ENCODE assay signal across 8 cellular contexts in the genomic region with DNA sequence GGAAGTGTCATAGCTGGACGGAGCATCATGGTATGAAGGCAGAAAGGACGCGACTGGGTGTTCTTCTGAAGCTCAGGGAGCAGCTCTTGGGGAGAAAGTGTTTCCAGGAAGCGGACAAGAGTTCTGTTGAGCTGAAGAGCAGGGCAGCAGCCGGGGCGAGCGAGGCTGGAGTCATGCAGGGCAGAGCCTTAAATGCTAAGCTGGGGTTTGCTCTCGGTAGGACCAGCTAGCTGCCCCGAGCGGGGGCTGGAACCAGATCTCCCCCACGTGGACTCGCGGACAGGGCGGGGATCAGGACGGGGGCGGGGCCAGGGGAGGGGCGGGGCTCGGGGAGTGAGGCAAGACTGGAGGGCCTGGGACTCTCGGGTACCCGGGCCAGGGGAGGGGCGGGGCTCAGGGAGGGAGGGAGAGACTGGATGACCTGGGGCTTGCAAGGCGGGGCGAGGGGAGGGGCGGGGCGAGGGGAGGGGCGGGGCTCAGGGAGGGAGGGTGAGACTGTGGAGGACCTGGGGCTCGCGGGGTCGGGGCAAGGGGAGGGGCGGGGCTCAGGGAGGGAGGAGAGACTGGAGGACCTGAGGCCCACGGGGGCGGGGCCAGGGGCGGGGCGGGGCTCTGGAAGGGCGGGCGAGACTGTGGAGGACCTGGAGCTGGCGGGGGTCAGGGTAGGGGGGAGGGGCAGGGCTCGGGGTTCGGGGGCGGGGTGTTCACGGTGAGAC. TPM values are rescaled to one million over a fixed set of nuclear protein-coding genes. Genes with fewer than 3 reads are reported as not detected.
A peak's percentile ranks its signal among the peaks of the same experiment; 100 is the strongest.
DNase-seq lines count a peak whose midpoint lies in the region; ATAC-seq and TF ChIP-seq lines count a peak whose summit lies in the region.

No MANE protein-coding gene starts in this region.

- TF ChIP-seq RAD21 in liver (IDR thresholded peaks at IDR 0.05): peak in 1 of 2 donors; percentile 6

- peak overlapping the region; percentile 47 to 64 (median 61) for H3K4me3 ChIP-seq in liver (ENCODE audit: low read depth in 1 of 3, low read length in 3 of 3)

- TF ChIP-seq CTCF in liver (IDR thresholded peaks at IDR 0.05; ENCODE audit: low read depth, low read length, missing input control): no peak

- WGBS in liver: 2% methylated on average over 40 of the region's 41 CpGs

- H3K27me3 ChIP-seq in liver (ENCODE audit: control insufficient read depth in 4 of 4, insufficient read depth in 4 of 4, low read length in 3 of 4): no peaks in the 10 kb centered on the region

- ATAC-seq in GM19025 (IDR thresholded peaks at IDR 0.05; ENCODE audit: low read depth, unreplicated experiment): peak; percentile 54
- ATAC-seq in HG03432 (IDR thresholded peaks at IDR 0.05; ENCODE audit: unreplicated experiment): peak; percentile 62

- H3K9me3 ChIP-seq in liver (ENCODE audit: control insufficient read depth in 4 of 4, low read length in 3 of 4): no peaks in the 10 kb centered on the region

- peak overlapping the region; percentile 20 to 99 for H3K9ac ChIP-seq in liver (ENCODE audit: low read depth in 1 of 2, low read length in 2 of 2)

- peaks cover 17 to 58% (median 48%) of the 10 kb centered on the region in 4 donors for H3K4me1 ChIP-seq in liver (ENCODE audit: control insufficient read depth in 4 of 4, insufficient read depth in 4 of 4, low read length in 3 of 4)

- peak overlapping the region; percentile 85 to 89 for H3K27ac ChIP-seq in liver (ENCODE audit: low read depth in 1 of 2, low read length in 2 of 2)

- no peaks in the 10 kb centered on the region for H3K36me3 ChIP-seq in liver (ENCODE audit: control insufficient read depth in 4 of 4, insufficient read depth in 3 of 4, low read depth in 1 of 4, low read length in 3 of 4)

- DNase-seq in AG08395 (ENCODE audit: low spot score) (peak; percentile 97), NCI-H748 (lab: John Stamatoyannopoulos, UW; ENCODE audit: unreplicated experiment) (peak; percentile 83), dermis microvascular lymphatic vessel endothelial cell (ENCODE audit: low read depth in 2 of 2) (peak; percentile 53 to 93)
- DNase-seq in activated CD4-positive, alpha-beta T cell treated with anti-CD3 and anti-CD28 coated beads, Interleukin-2, amount 50 U/mL, for 48 hours: peak; percentile 96 to 97
- peak; percentile 85 for DNase-seq in stimulated activated CD4-positive, alpha-beta T cell treated with anti-CD3 and anti-CD28 coated beads, Interleukin-2, amount 100 ng/mL, for 4 hours (ENCODE audit: low read depth)

TF ChIP-seq in liver, 16 proteins besides CTCF, POLR2A, EP300 and RAD21:
- TF ChIP-seq, protein P1, sequence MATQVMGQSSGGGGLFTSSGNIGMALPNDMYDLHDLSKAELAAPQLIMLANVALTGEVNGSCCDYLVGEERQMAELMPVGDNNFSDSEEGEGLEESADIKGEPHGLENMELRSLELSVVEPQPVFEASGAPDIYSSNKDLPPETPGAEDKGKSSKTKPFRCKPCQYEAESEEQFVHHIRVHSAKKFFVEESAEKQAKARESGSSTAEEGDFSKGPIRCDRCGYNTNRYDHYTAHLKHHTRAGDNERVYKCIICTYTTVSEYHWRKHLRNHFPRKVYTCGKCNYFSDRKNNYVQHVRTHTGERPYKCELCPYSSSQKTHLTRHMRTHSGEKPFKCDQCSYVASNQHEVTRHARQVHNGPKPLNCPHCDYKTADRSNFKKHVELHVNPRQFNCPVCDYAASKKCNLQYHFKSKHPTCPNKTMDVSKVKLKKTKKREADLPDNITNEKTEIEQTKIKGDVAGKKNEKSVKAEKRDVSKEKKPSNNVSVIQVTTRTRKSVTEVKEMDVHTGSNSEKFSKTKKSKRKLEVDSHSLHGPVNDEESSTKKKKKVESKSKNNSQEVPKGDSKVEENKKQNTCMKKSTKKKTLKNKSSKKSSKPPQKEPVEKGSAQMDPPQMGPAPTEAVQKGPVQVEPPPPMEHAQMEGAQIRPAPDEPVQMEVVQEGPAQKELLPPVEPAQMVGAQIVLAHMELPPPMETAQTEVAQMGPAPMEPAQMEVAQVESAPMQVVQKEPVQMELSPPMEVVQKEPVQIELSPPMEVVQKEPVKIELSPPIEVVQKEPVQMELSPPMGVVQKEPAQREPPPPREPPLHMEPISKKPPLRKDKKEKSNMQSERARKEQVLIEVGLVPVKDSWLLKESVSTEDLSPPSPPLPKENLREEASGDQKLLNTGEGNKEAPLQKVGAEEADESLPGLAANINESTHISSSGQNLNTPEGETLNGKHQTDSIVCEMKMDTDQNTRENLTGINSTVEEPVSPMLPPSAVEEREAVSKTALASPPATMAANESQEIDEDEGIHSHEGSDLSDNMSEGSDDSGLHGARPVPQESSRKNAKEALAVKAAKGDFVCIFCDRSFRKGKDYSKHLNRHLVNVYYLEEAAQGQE (IDR thresholded peaks at IDR 0.05): peak; percentile 18
- TF ChIP-seq YY1 (IDR thresholded peaks at IDR 0.05): no peak
- no peak for TF ChIP-seq SP1 (IDR thresholded peaks at IDR 0.05)
- TF ChIP-seq, protein P2, sequence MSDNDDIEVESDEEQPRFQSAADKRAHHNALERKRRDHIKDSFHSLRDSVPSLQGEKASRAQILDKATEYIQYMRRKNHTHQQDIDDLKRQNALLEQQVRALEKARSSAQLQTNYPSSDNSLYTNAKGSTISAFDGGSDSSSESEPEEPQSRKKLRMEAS (IDR thresholded peaks at IDR 0.05): peak; percentile 14

RNA-seq across cellular contexts. Expression of a gene that starts 0.5 kb away (rescaled TPM):
- total RNA-seq in dermis microvascular lymphatic vessel endothelial cell: 4.6 and 11.0 TPM in 2 replicates
- 100 to 1,000 TPM in 1 of 2 donors, 10 to 100 TPM in 1; 42.1 to 195 TPM for total RNA-seq in liver
- polyA plus RNA-seq in liver: 100 to 1,000 TPM; 176 to 226 TPM

Comparison
In these comparisons a context has a peak if more than half of its experiments do, and no peak if none do; other contexts are left out.
1. Peak in every context shown above with its lines: DNase-seq, ATAC-seq, H3K4me3 ChIP-seq and H3K27ac ChIP-seq.